26 cellular contexts compared by ENCODE assay signal in the genomic region with DNA sequence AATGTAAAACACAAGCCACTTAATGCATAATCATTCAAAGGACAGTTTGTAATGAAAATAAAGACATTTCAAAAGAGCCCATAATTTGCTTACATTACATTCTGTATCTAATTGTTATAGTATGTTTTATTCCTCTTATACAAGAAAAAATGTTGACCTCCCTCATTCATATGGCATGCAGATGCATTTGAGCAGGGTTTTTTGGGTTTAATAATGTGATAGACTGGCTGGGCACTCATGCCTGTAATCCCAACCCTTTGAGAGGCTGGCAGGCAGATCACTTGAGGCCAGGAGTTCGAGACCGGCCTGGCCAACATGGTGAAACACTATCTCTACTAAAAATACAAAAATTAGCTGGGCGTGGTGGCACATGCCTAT. TPM values are rescaled to one million over a fixed set of nuclear protein-coding genes. Genes with fewer than 3 reads are reported as not detected.
DNase-seq lines count a peak whose midpoint lies in the region; ATAC-seq and TF ChIP-seq lines count a peak whose summit lies in the region.
"Had no signal": no experiment of that assay in that cellular context is flagged by ENCODE, and none has a peak within 500 bp of the region (broad histone marks: within the 10 kb centered on the region; RNA-seq: fewer than 3 reads in every experiment).

No MANE protein-coding gene starts in this region.

- H3K36me3 Mint-ChIP-seq in chondrocyte (ENCODE audit: low read depth) = no peaks in the 10 kb centered on the region
- peaks cover 2% of the 10 kb centered on the region for H3K36me3 Mint-ChIP-seq in activated CD4-positive, alpha-beta T cell treated with anti-CD3 and anti-CD28 coated beads, Interleukin-2, amount 10 ng/mL, durations not matched to agents 7 days and 5 days (ENCODE audit: low read depth)
- H3K36me3 Mint-ChIP-seq: neural progenitor cell, T-cell had no signal

- no peak overlapping the region for H2BK120ac ChIP-seq in mesendoderm (ENCODE audit: low read depth, low read length)

- H3K4me2 ChIP-seq in SK-N-SH = no peak overlapping the region
- H3K4me2 ChIP-seq in mesendoderm (ENCODE audit: low read length) = no peak overlapping the region
- H3K4me2 ChIP-seq: neural progenitor cell had no signal

- no peak for TF ChIP-seq EP300 in SK-N-SH (IDR thresholded peaks at IDR 0.05; ENCODE audit: borderline replicate concordance in 1 of 2, low read depth in 1 of 2, low read length in 1 of 2)

- H3K4me3 ChIP-seq in SK-N-SH (ENCODE audit: low read depth in 2 of 2, low read length in 1 of 2) (no peak overlapping the region), mesendoderm (ENCODE audit: low read length) (no peak overlapping the region), spleen (no peak overlapping the region)
- no peak overlapping the region for H3K4me3 ChIP-seq in effector memory CD4-positive, alpha-beta T cell (ENCODE audit: insufficient read depth, low read depth, low read length, poor library complexity, severe bottlenecking)
- H3K4me3 ChIP-seq: esophagus muscularis mucosa, neural progenitor cell, tibial nerve had no signal

- no peak overlapping the region for H3K23ac ChIP-seq in mesendoderm (ENCODE audit: low read length)

- DNase-seq in SK-N-SH = no peak
- no peak for DNase-seq in chondrocyte (ENCODE audit: low spot score)
- no peak for DNase-seq in mesendoderm
- DNase-seq in spleen = no peak
- no peak for DNase-seq in effector memory CD4-positive, alpha-beta T cell
- no peak for DNase-seq in activated CD4-positive, alpha-beta T cell treated with anti-CD3 and anti-CD28 coated beads, Interleukin-2, amount 10 ng/mL, durations not matched to agents 7 days and 5 days
- no peak for DNase-seq in NCI-H2029 treated with DMSO at 0.1 percent for 48 hours (lab: John Stamatoyannopoulos, UW)
- DNase-seq: activated CD4-positive, alpha-beta T cell treated with anti-CD3 and anti-CD28 coated beads for 36 hours; activated naive CD4-positive, alpha-beta T cell treated with anti-CD3 and anti-CD28 coated beads for 36 hours; activated T-cell treated with anti-CD3 and anti-CD28 coated beads, Interleukin-2, amount 50 U/mL, for 4 hours; COR-L47; DND-41; effector CD4-positive, alpha-beta T cell; KG1; NCI-H1694; NCI-H748 treated with DMSO at 0.1 percent for 48 hours; OCI-M1; stimulated activated CD4-positive, alpha-beta T cell treated with anti-CD3 and anti-CD28 coated beads, Interleukin-4, amount 100 ng/mL, for 4 hours; stimulated activated naive CD8-positive, alpha-beta T cell treated with anti-CD3 and anti-CD28 coated beads, Interleukin-15, Interleukin-2, amounts not matched to agents 100 U/mL and 50 U/mL, for 24 hours; T-cell had no signal

- peaks cover 3% of the 10 kb centered on the region for H3K9me3 Mint-ChIP-seq in chondrocyte (ENCODE audit: low read depth)
- H3K9me3 Mint-ChIP-seq in activated CD4-positive, alpha-beta T cell treated with anti-CD3 and anti-CD28 coated beads, Interleukin-2, amount 10 ng/mL, durations not matched to agents 7 days and 5 days = peaks cover 3% of the 10 kb centered on the region
- H3K9me3 Mint-ChIP-seq: neural progenitor cell had no signal

- TF ChIP-seq CTCF in SK-N-SH (IDR thresholded peaks at IDR 0.05) (no peak), chondrocyte (IDR thresholded peaks at IDR 0.05) (no peak), spleen (IDR thresholded peaks at IDR 0.05 in 8 of 11, conservative IDR thresholded peaks at IDR 0.05 in 3 of 11) (no peak)

- H3K79me2 ChIP-seq in SK-N-SH (ENCODE audit: insufficient read depth) (no peaks in the 10 kb centered on the region), mesendoderm (ENCODE audit: control insufficient read depth, insufficient read depth, low read length) (no peaks in the 10 kb centered on the region)

- H3K27me3 Mint-ChIP-seq in chondrocyte (ENCODE audit: low read depth) = no peaks in the 10 kb centered on the region
- peaks cover 2% of the 10 kb centered on the region for H3K27me3 Mint-ChIP-seq in activated CD4-positive, alpha-beta T cell treated with anti-CD3 and anti-CD28 coated beads, Interleukin-2, amount 10 ng/mL, durations not matched to agents 7 days and 5 days

- H3K27ac ChIP-seq in SK-N-SH (ENCODE audit: low read depth in 2 of 2, low read length in 1 of 2) (peak overlapping the region in 1 of 2 experiments; percentile 22; a peak in 2 of 4 replicates), mesendoderm (ENCODE audit: low read depth, low read length) (no peak overlapping the region), spleen (peak overlapping the region; percentile 33 to 78 (median 61))
- H3K27ac ChIP-seq in effector memory CD4-positive, alpha-beta T cell (ENCODE audit: insufficient read depth, low read length, poor library complexity, severe bottlenecking) = no peak overlapping the region
- H3K27ac ChIP-seq: 22Rv1, neural progenitor cell had no signal

- 100% methylated on average over 3 of the region's 3 CpGs for WGBS in SK-N-SH (ENCODE audit: low lambda C conversion rate)
- no CpG with 5 or more reads among the region's 3 CpGs for WGBS in mesendoderm (ENCODE audit: extremely low coverage, insufficient coverage, low lambda C conversion rate)
- 76 to 94% (median 90%) methylated on average over 3 of the region's 3 CpGs for WGBS in spleen, 5 donors

- H3K27ac Mint-ChIP-seq in chondrocyte (ENCODE audit: unreplicated experiment) = peak overlapping the region; percentile 96
- no peak overlapping the region for H3K27ac Mint-ChIP-seq in activated CD4-positive, alpha-beta T cell treated with anti-CD3 and anti-CD28 coated beads, Interleukin-2, amount 10 ng/mL, durations not matched to agents 7 days and 5 days
- H3K27ac Mint-ChIP-seq: activated CD4-positive, alpha-beta T cell treated with anti-CD3 and anti-CD28 coated beads for 36 hours; activated naive CD4-positive, alpha-beta T cell treated with anti-CD3 and anti-CD28 coated beads for 36 hours; T-cell had no signal

- H3K27me3 ChIP-seq in SK-N-SH (ENCODE audit: insufficient read depth) (no peaks in the 10 kb centered on the region), mesendoderm (ENCODE audit: insufficient read depth, low read length, poor library complexity) (no peaks in the 10 kb centered on the region), spleen (replicated peaks in 1 of 7) (no peaks in the 10 kb centered on the region)
- no peaks in the 10 kb centered on the region for H3K27me3 ChIP-seq in effector memory CD4-positive, alpha-beta T cell (replicated peaks; ENCODE audit: control insufficient read depth, insufficient read depth, low read length, poor library complexity, severe bottlenecking)
- H3K27me3 ChIP-seq: esophagus muscularis mucosa, neural progenitor cell, tibial nerve had no signal

- no peaks in the 10 kb centered on the region for H3F3A ChIP-seq in SK-N-SH (replicated peaks; ENCODE audit: insufficient read depth)

- TF ChIP-seq POLR2A in spleen (IDR thresholded peaks at IDR 0.05) = no peak

- H3K9ac ChIP-seq in SK-N-SH = no peak overlapping the region
- H3K9ac ChIP-seq in mesendoderm (ENCODE audit: low read length) = no peak overlapping the region
- H3K9ac ChIP-seq: neural progenitor cell had no signal

- H3K4me1 Mint-ChIP-seq in chondrocyte (ENCODE audit: low read depth) = peaks cover 16% of the 10 kb centered on the region
- H3K4me1 Mint-ChIP-seq in activated CD4-positive, alpha-beta T cell treated with anti-CD3 and anti-CD28 coated beads, Interleukin-2, amount 10 ng/mL, durations not matched to agents 7 days and 5 days = peaks cover 4% of the 10 kb centered on the region

- TF ChIP-seq RAD21 in SK-N-SH (IDR thresholded peaks at IDR 0.05; ENCODE audit: low read length) = no peak

- POLR2A ChIA-PET in SK-N-SH (lab: Yijun Ruan, JAX) = no interaction called here
- POLR2A ChIA-PET in activated CD4-positive, alpha-beta T cell treated with anti-CD3 and anti-CD28 coated beads, Interleukin-2, amount 10 ng/mL, durations not matched to agents 7 days and 5 days (lab: Charles Lee) = no interaction called here

- no peak overlapping the region for H4K8ac ChIP-seq in mesendoderm (ENCODE audit: low read depth, low read length)

- peak overlapping the region; percentile 36 for H2BK15ac ChIP-seq in mesendoderm (replicated peaks; ENCODE audit: low read depth)

- H3K4me3 Mint-ChIP-seq in chondrocyte (ENCODE audit: unreplicated experiment) = no peak overlapping the region
- no peak overlapping the region for H3K4me3 Mint-ChIP-seq in activated CD4-positive, alpha-beta T cell treated with anti-CD3 and anti-CD28 coated beads, Interleukin-2, amount 10 ng/mL, durations not matched to agents 7 days and 5 days
- H3K4me3 Mint-ChIP-seq: activated CD4-positive, alpha-beta T cell treated with anti-CD3 and anti-CD28 coated beads for 36 hours; activated naive CD4-positive, alpha-beta T cell treated with anti-CD3 and anti-CD28 coated beads for 36 hours; activated T-cell treated with anti-CD3 and anti-CD28 coated beads, Interleukin-2, amount 50 U/mL, for 4 hours; neural progenitor cell; T-cell had no signal

- no peak overlapping the region for H3K56ac ChIP-seq in mesendoderm (ENCODE audit: low read length)

- H2AK5ac ChIP-seq in mesendoderm (ENCODE audit: low read length) = no peak overlapping the region

- no peaks in the 10 kb centered on the region for H3K79me1 ChIP-seq in mesendoderm (ENCODE audit: low read length)

- peak overlapping the region; percentile 71 for H2AFZ ChIP-seq in SK-N-SH (ENCODE audit: low read depth)
- H2AFZ ChIP-seq: neural progenitor cell had no signal

- no peaks in the 10 kb centered on the region for H3K36me3 ChIP-seq in SK-N-SH (replicated peaks in 1 of 2; ENCODE audit: control insufficient read depth in 1 of 2, insufficient read depth in 2 of 2, low read length in 1 of 2)
- H3K36me3 ChIP-seq in mesendoderm (ENCODE audit: control insufficient read depth, insufficient read depth, low read length) = no peaks in the 10 kb centered on the region
- H3K36me3 ChIP-seq in spleen = no peaks in the 10 kb centered on the region
- no peaks in the 10 kb centered on the region for H3K36me3 ChIP-seq in effector memory CD4-positive, alpha-beta T cell (ENCODE audit: control insufficient read depth, insufficient read depth, low read length)
- H3K36me3 ChIP-seq: esophagus muscularis mucosa, neural progenitor cell, tibial nerve had no signal

- H3K9me3 ChIP-seq in SK-N-SH (no peaks in the 10 kb centered on the region), spleen (peaks cover 0 to 8% (median 5%) of the 10 kb centered on the region in 8 donors)
- no peaks in the 10 kb centered on the region for H3K9me3 ChIP-seq in effector memory CD4-positive, alpha-beta T cell (ENCODE audit: control insufficient read depth, low read length)
- H3K9me3 ChIP-seq: esophagus muscularis mucosa had no signal

- H3K4me1 ChIP-seq in SK-N-SH (ENCODE audit: control insufficient read depth in 1 of 2, insufficient read depth in 2 of 2, low read depth in 1 of 2, low read length in 1 of 2) (no peaks in the 10 kb centered on the region; a peak in 1 of 4 replicates), mesendoderm (ENCODE audit: control insufficient read depth, low read depth, low read length) (peaks cover 2% of the 10 kb centered on the region), spleen (peaks cover 0 to 32% (median 12%) of the 10 kb centered on the region in 6 donors)
- H3K4me1 ChIP-seq in effector memory CD4-positive, alpha-beta T cell (ENCODE audit: control insufficient read depth, insufficient read depth, low read length, poor library complexity, severe bottlenecking) = no peaks in the 10 kb centered on the region

- no peak overlapping the region for H3K4ac ChIP-seq in mesendoderm (ENCODE audit: low read depth, low read length)

- H4K5ac ChIP-seq in mesendoderm (ENCODE audit: low read length) = no peak overlapping the region

- ATAC-seq in SK-N-SH treated with all-trans-retinoic acid at 6 μM for 48 hours = no peak; the same call in 2 of the 3 replicates
- ATAC-seq: activated CD4-positive, alpha-beta T cell treated with anti-CD3 and anti-CD28 coated beads for 36 hours; activated T-cell treated with anti-CD3 and anti-CD28 coated beads, Interleukin-2, amount 50 U/mL, for 4 hours; HCT116; stimulated activated naive CD8-positive, alpha-beta T cell treated with anti-CD3 and anti-CD28 coated beads, Interleukin-15, Interleukin-2, amounts not matched to agents 100 U/mL and 50 U/mL, for 24 hours; T-cell had no signal

- H3K18ac ChIP-seq in mesendoderm (ENCODE audit: low read length) = no peak overlapping the region

- H3K9me2 ChIP-seq in SK-N-SH = no peaks in the 10 kb centered on the region

- no peak overlapping the region for H2BK5ac ChIP-seq in mesendoderm (ENCODE audit: low read length)

- intact Hi-C loops in spleen (cut with DNase I; ENCODE audit: low total_unique reads) = no loop called here

- H4K20me1 ChIP-seq in SK-N-SH (ENCODE audit: insufficient read depth) = no peaks in the 10 kb centered on the region

- CTCF ChIA-PET in SK-N-SH (lab: Yijun Ruan, JAX) = interaction anchor here (3.3 kb wide), 1 partner anchor 10 kb away, joined by 23 read pairs; no protein-coding TSS in a partner anchor
- CTCF ChIA-PET in activated CD4-positive, alpha-beta T cell treated with anti-CD3 and anti-CD28 coated beads, Interleukin-2, amount 10 ng/mL, durations not matched to agents 7 days and 5 days (lab: Charles Lee) = no interaction called here

RNA-seq across cellular contexts. Expression of a gene that starts 11.6 kb away (rescaled TPM):
- polyA plus RNA-seq in SK-N-SH (2012; rRNA removed) = not detected in 2 replicates
- polyA plus RNA-seq in SK-N-SH (2012; cell fraction: cytosol; rRNA removed) = not detected in 2 replicates
- not detected in 2 replicates for polyA plus RNA-seq in SK-N-SH (2012; cell fraction: nucleus; rRNA removed)
- not detected in 3 replicates for total RNA-seq in chondrocyte
- polyA plus RNA-seq in mesendoderm (2013, experiment 1 of 2) = 0.25 TPM
- 0.28 TPM for polyA plus RNA-seq in mesendoderm (2013, experiment 2 of 2)
- total RNA-seq in spleen = 10 to 100 TPM in 5 of 7 donors, 1 to 10 TPM in 2; 8.5 to 15.7 (median 11.7) TPM
- polyA plus RNA-seq in spleen = 10 to 100 TPM in 1 of 3 donors, 1 to 10 TPM in 2; 4.7 to 11.8 (median 8.8) TPM
- total RNA-seq in activated CD4-positive, alpha-beta T cell treated with anti-CD3 and anti-CD28 coated beads, Interleukin-2, amount 10 ng/mL, durations not matched to agents 7 days and 5 days = 1 to 10 TPM; 2.1 to 2.3 TPM

RNA-seq across cellular contexts. Expression of a gene that starts 31.3 kb away (rescaled TPM):
- 13.2 and 13.8 TPM in 2 replicates for polyA plus RNA-seq in SK-N-SH (2012; rRNA removed)
- polyA plus RNA-seq in SK-N-SH (2012; cell fraction: cytosol; rRNA removed) = 15.5 and 15.8 TPM in 2 replicates
- polyA plus RNA-seq in SK-N-SH (2012; cell fraction: nucleus; rRNA removed) = 19.3 and 24.4 TPM in 2 replicates
- total RNA-seq in chondrocyte = 20.1 to 21.3 TPM (median 20.6 TPM) in 3 replicates
- 8.2 TPM for polyA plus RNA-seq in mesendoderm (2013, experiment 1 of 2)
- 8.5 TPM for polyA plus RNA-seq in mesendoderm (2013, experiment 2 of 2)
- total RNA-seq in spleen = 10 to 100 TPM; 19.4 to 30.9 (median 29.3) TPM
- polyA plus RNA-seq in spleen = 10 to 100 TPM in 2 of 3 donors, 1 to 10 TPM in 1; 10.0 to 13.7 (median 10.3) TPM
- 10 to 100 TPM; 18.1 to 20.0 TPM for total RNA-seq in activated CD4-positive, alpha-beta T cell treated with anti-CD3 and anti-CD28 coated beads, Interleukin-2, amount 10 ng/mL, durations not matched to agents 7 days and 5 days

Comparison
In these comparisons a context has a peak if more than half of its experiments do, and no peak if none do; other contexts are left out.
1. H3K27ac ChIP-seq: peak in spleen (8 of 8); none in mesendoderm (single experiment) and effector memory CD4-positive, alpha-beta T cell (single experiment).